1 cellular context compared by ENCODE assay signal in genomic region chr10:12067336-12067735, GRCh38.
A peak's percentile ranks its signal among the peaks of the same experiment; 100 is the strongest.
TF ChIP-seq lines count a peak whose summit lies in the region.

No MANE protein-coding gene starts in this region.

TF ChIP-seq in IMR-90, 13 proteins besides CTCF, POLR2A, EP300 and RAD21:
- TF ChIP-seq FOS (IDR thresholded peaks at IDR 0.05; ENCODE audit: low read depth, low read length), result peak; percentile 62
- TF ChIP-seq RCOR1 (IDR thresholded peaks at IDR 0.05; ENCODE audit: insufficient replicate concordance, low read length), result no peak
